ENCODE assay signal across 1 cellular context in the genomic region with DNA sequence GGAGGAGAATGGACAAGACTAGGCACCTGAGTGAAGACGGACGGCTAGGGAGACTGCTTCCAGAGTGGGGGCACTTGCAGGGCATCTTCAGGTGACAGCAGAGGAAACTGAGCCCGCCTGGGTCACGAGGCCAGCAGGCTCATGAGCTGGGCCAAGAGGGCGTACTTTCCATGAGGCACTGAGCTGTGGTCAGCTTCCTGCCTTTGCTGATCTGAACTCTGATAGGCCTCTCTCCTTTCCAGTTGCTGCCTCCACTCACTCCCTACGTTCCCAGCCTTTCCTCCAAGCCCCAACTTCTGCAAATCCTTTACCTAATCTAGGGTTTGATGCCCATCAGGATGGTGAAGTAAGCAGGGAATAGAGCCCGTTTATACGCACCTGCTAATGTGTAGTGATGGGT.
TF ChIP-seq lines count a peak whose summit lies in the region.

No MANE protein-coding gene starts in this region.

TF ChIP-seq in K562, 482 proteins besides CTCF, POLR2A, EP300 and RAD21 (continued from another document):
- TF ChIP-seq E2F1 (CRISPR knock-in tag; IDR thresholded peaks at IDR 0.05) (no peak), ELF4 (CRISPR knock-in tag; IDR thresholded peaks at IDR 0.05) (no peak), SRSF1 (IDR thresholded peaks at IDR 0.05; ENCODE audit: low read depth, low read length) (no peak), BMI1 (IDR thresholded peaks at IDR 0.05; ENCODE audit: low read length) (no peak), SMARCE1 (IDR thresholded peaks at IDR 0.05) (0 out of 2 replicates have a peak, but pooled peaks have one; percentile 11), ZNF239 (CRISPR knock-in tag; IDR thresholded peaks at IDR 0.05) (0 out of 2 replicates have a peak, but pooled peaks have one; percentile 23), MNT (conservative IDR thresholded peaks at IDR 0.05) (no peak), SMARCC2 (IDR thresholded peaks at IDR 0.05; ENCODE audit: low read depth) (no peak), KLF1 (tag; IDR thresholded peaks at IDR 0.05) (no peak), MYC (IDR thresholded peaks at IDR 0.05; ENCODE audit: low read depth, low read length) (peak; percentile 58), MYC (CRISPR knock-in tag; IDR thresholded peaks at IDR 0.05; ENCODE audit: borderline replicate concordance, low read depth) (no peak), ZNF165 (CRISPR knock-in tag; IDR thresholded peaks at IDR 0.05; ENCODE audit: borderline replicate concordance) (no peak), CEBPB (tag; IDR thresholded peaks at IDR 0.05) (no peak), CC2D1A (IDR thresholded peaks at IDR 0.05) (no peak), TOE1 (IDR thresholded peaks at IDR 0.05; ENCODE audit: borderline replicate concordance) (peak; percentile 42; the same call in 1 of the 2 replicates), TOE1 (CRISPR knock-in tag; IDR thresholded peaks at IDR 0.05; ENCODE audit: borderline replicate concordance, low read depth) (no peak), GMEB1 (CRISPR knock-in tag; IDR thresholded peaks at IDR 0.05) (no peak), HDGF (IDR thresholded peaks at IDR 0.05) (no peak), ZNF717 (CRISPR knock-in tag; IDR thresholded peaks at IDR 0.05) (no peak), TAF15 (IDR thresholded peaks at IDR 0.05; ENCODE audit: low read depth, low read length) (no peak), SIN3A (IDR thresholded peaks at IDR 0.05; ENCODE audit: borderline replicate concordance in 2 of 2, control insufficient read depth in 1 of 2, low read depth in 2 of 2, low read length in 2 of 2) (no peak), ZNF583 (CRISPR knock-in tag; IDR thresholded peaks at IDR 0.05) (peak; percentile 40; the same call in 1 of the 2 replicates), ELF2 (CRISPR knock-in tag; IDR thresholded peaks at IDR 0.05) (no peak), MED1 (CRISPR knock-in tag; IDR thresholded peaks at IDR 0.05; ENCODE audit: borderline replicate concordance) (no peak), RAD51 (IDR thresholded peaks at IDR 0.05; ENCODE audit: borderline replicate concordance, low read depth) (0 out of 2 replicates have a peak, but pooled peaks have one; percentile 27), ETV6 (IDR thresholded peaks at IDR 0.05; ENCODE audit: borderline replicate concordance in 1 of 2, low read depth in 2 of 2, low read length in 1 of 2) (no peak), ETV6 (CRISPR knock-in tag; IDR thresholded peaks at IDR 0.05; ENCODE audit: borderline replicate concordance) (no peak), CHCHD3 (CRISPR knock-in tag; IDR thresholded peaks at IDR 0.05) (no peak), TCF3 (CRISPR knock-in tag; IDR thresholded peaks at IDR 0.05) (no peak), ZSCAN29 (IDR thresholded peaks at IDR 0.05) (no peak), ZBTB43 (CRISPR knock-in tag; IDR thresholded peaks at IDR 0.05) (no peak), PRPF4 (IDR thresholded peaks at IDR 0.05; ENCODE audit: insufficient read depth, low read depth, low read length, poor library complexity, severe bottlenecking) (no peak), TAL1 (IDR thresholded peaks at IDR 0.05) (no peak), TEAD2 (tag; IDR thresholded peaks at IDR 0.05) (no peak), BDP1 (IDR thresholded peaks at IDR 0.05; ENCODE audit: insufficient read depth, insufficient read length) (no peak)
- TF ChIP-seq, protein P1, sequence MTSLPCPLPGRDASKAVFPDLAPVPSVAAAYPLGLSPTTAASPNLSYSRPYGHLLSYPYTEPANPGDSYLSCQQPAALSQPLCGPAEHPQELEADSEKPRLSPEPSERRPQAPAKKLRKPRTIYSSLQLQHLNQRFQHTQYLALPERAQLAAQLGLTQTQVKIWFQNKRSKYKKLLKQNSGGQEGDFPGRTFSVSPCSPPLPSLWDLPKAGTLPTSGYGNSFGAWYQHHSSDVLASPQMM (CRISPR knock-in tag; IDR thresholded peaks at IDR 0.05): no peak
- TF ChIP-seq, protein P2, sequence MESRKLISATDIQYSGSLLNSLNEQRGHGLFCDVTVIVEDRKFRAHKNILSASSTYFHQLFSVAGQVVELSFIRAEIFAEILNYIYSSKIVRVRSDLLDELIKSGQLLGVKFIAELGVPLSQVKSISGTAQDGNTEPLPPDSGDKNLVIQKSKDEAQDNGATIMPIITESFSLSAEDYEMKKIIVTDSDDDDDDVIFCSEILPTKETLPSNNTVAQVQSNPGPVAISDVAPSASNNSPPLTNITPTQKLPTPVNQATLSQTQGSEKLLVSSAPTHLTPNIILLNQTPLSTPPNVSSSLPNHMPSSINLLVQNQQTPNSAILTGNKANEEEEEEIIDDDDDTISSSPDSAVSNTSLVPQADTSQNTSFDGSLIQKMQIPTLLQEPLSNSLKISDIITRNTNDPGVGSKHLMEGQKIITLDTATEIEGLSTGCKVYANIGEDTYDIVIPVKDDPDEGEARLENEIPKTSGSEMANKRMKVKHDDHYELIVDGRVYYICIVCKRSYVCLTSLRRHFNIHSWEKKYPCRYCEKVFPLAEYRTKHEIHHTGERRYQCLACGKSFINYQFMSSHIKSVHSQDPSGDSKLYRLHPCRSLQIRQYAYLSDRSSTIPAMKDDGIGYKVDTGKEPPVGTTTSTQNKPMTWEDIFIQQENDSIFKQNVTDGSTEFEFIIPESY (CRISPR knock-in tag; IDR thresholded peaks at IDR 0.05): no peak
- TF ChIP-seq, protein P3, sequence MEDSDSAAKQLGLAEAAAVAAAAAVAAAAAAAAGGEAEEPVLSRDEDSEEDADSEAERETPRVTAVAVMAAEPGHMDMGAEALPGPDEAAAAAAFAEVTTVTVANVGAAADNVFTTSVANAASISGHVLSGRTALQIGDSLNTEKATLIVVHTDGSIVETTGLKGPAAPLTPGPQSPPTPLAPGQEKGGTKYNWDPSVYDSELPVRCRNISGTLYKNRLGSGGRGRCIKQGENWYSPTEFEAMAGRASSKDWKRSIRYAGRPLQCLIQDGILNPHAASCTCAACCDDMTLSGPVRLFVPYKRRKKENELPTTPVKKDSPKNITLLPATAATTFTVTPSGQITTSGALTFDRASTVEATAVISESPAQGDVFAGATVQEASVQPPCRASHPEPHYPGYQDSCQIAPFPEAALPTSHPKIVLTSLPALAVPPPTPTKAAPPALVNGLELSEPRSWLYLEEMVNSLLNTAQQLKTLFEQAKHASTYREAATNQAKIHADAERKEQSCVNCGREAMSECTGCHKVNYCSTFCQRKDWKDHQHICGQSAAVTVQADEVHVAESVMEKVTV (CRISPR knock-in tag; IDR thresholded peaks at IDR 0.05): no peak
- TF ChIP-seq, protein P4, sequence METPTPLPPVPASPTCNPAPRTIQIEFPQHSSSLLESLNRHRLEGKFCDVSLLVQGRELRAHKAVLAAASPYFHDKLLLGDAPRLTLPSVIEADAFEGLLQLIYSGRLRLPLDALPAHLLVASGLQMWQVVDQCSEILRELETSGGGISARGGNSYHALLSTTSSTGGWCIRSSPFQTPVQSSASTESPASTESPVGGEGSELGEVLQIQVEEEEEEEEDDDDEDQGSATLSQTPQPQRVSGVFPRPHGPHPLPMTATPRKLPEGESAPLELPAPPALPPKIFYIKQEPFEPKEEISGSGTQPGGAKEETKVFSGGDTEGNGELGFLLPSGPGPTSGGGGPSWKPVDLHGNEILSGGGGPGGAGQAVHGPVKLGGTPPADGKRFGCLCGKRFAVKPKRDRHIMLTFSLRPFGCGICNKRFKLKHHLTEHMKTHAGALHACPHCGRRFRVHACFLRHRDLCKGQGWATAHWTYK (CRISPR knock-in tag; IDR thresholded peaks at IDR 0.05): 0 out of 2 replicates have a peak, but pooled peaks have one; percentile 24
TF ChIP-seq in K562: peak in this region for 13.
